ENCODE assay signal across 10 cellular contexts in genomic region chr17:49260922-49261291, GRCh38. TPM values are rescaled to one million over a fixed set of nuclear protein-coding genes. Genes with fewer than 3 reads are reported as not detected.
DNase-seq lines count a peak whose midpoint lies in the region; ATAC-seq and TF ChIP-seq lines count a peak whose summit lies in the region.
"Had no signal": no experiment of that assay in that cellular context is flagged by ENCODE, and none has a peak within 500 bp of the region (broad histone marks: within the 10 kb centered on the region; RNA-seq: fewer than 3 reads in every experiment).

No MANE protein-coding gene starts in this region.

- 74% methylated on average over 7 of the region's 7 CpGs for WGBS in right cardiac atrium

- ATAC-seq in right cardiac atrium: no peak
- no peak for ATAC-seq in Right ventricle myocardium inferior
- ATAC-seq in HG03378 (IDR thresholded peaks at IDR 0.05; ENCODE audit: unreplicated experiment): no peak
- ATAC-seq in HG02759 (IDR thresholded peaks at IDR 0.05; ENCODE audit: unreplicated experiment): no peak
- no peak for ATAC-seq in HG02610 (IDR thresholded peaks at IDR 0.05; ENCODE audit: unreplicated experiment)

- H3K4me1 ChIP-seq in right cardiac atrium (ENCODE audit: control insufficient read depth, insufficient read depth, low read length): no peaks in the 10 kb centered on the region
- H3K4me1 ChIP-seq in mononuclear cell (ENCODE audit: insufficient read depth, low read length): peaks cover 18% of the 10 kb centered on the region
- H3K4me1 ChIP-seq: pancreas had no signal

- intact Hi-C loops in right cardiac atrium (cut with DNase I): no loop called here
- intact Hi-C loops in Right ventricle myocardium inferior (cut with DNase I): no loop called here

- no peak overlapping the region for H3K27ac Mint-ChIP-seq in brain

- peak overlapping the region; percentile 70 to 81 (median 76) for H3K4me3 Mint-ChIP-seq in brain

- H3K9me3 ChIP-seq in right cardiac atrium (ENCODE audit: control insufficient read depth, low read length): no peaks in the 10 kb centered on the region
- H3K9me3 ChIP-seq in mononuclear cell (ENCODE audit: low read depth, low read length): no peaks in the 10 kb centered on the region
- H3K9me3 ChIP-seq: pancreas had no signal

- no peak overlapping the region for H3K4me3 ChIP-seq in right cardiac atrium (ENCODE audit: low read length)
- peak overlapping the region; percentile 46 for H3K4me3 ChIP-seq in mononuclear cell (ENCODE audit: low read length)

- H3K27me3 Mint-ChIP-seq in brain: peaks cover 46% of the 10 kb centered on the region

- peaks cover 6% of the 10 kb centered on the region for H3K4me1 Mint-ChIP-seq in brain

- H3K27me3 ChIP-seq in right cardiac atrium (ENCODE audit: control insufficient read depth, insufficient read depth): no peaks in the 10 kb centered on the region
- H3K27me3 ChIP-seq in mononuclear cell (ENCODE audit: insufficient read depth, low read length): no peaks in the 10 kb centered on the region
- H3K27me3 ChIP-seq: pancreas had no signal

- no peaks in the 10 kb centered on the region for H3K36me3 Mint-ChIP-seq in brain

- H3K9me3 Mint-ChIP-seq in brain: no peaks in the 10 kb centered on the region

- DNase-seq in right cardiac atrium (peak in 1 of 3 donors; percentile 54), Right ventricle myocardium inferior (ENCODE audit: missing footprints) (no peak), SIG-M5 treated with dmso at 0.1 percent for 504 hours (lab: John Stamatoyannopoulos, UW; ENCODE audit: unreplicated experiment) (no peak)

- TF ChIP-seq CTCF in brain (conservative IDR thresholded peaks at IDR 0.05): no peak

- H3K27ac ChIP-seq in right cardiac atrium (ENCODE audit: low read length): peak overlapping the region; percentile 93

RNA-seq across cellular contexts. Expression of gene PHOSPHO1, which starts 30.3 kb away (rescaled TPM):
- under 1 TPM; 0.39 to 0.99 (median 0.62) TPM for total RNA-seq in right cardiac atrium
- 1.1 TPM for polyA plus RNA-seq in right cardiac atrium
- total RNA-seq in Right ventricle myocardium inferior: 0.78 TPM
- 1.8 TPM for polyA plus RNA-seq in brain (ENCODE audit: insufficient read depth, low read depth, low replicate concordance)
- 0.21 TPM for total RNA-seq in mononuclear cell

RNA-seq across cellular contexts. Expression of gene ABI3, which starts 50.4 kb away (rescaled TPM):
- 10 to 100 TPM in 1 of 4 donors, 1 to 10 TPM in 3; 5.7 to 11.4 (median 8.4) TPM for total RNA-seq in right cardiac atrium
- polyA plus RNA-seq in right cardiac atrium: 4.6 TPM
- total RNA-seq in Right ventricle myocardium inferior: 6.3 TPM
- 3.2 TPM for polyA plus RNA-seq in brain (ENCODE audit: insufficient read depth, low read depth, low replicate concordance)
- 6.3 TPM for total RNA-seq in mononuclear cell

RNA-seq across cellular contexts. Expression of gene GNGT2, which starts 50.5 kb away (rescaled TPM):
- total RNA-seq in right cardiac atrium (1 to 10 TPM; 1.6 to 2.1 (median 1.9) TPM), Right ventricle myocardium inferior (2.5 TPM), mononuclear cell (3.3 TPM)
- polyA plus RNA-seq in right cardiac atrium (2.7 TPM), brain (ENCODE audit: insufficient read depth, low read depth, low replicate concordance) (1.4 TPM)
- total RNA-seq: Daoy had no signal
